22 cellular contexts compared by ENCODE assay signal in genomic region chr7:83469491-83469890, GRCh38.
DNase-seq lines count a peak whose midpoint lies in the region; ATAC-seq, FAIRE-seq and TF ChIP-seq lines count a peak whose summit lies in the region.
"Had no signal": no experiment of that assay in that cellular context is flagged by ENCODE, and none has a peak within 500 bp of the region (broad histone marks: within the 10 kb centered on the region; RNA-seq: fewer than 3 reads in every experiment).

No MANE protein-coding gene starts in this region.

- H3K4me3 ChIP-seq in astrocyte of the cerebellum (ENCODE audit: low read depth, low read length) (no peak overlapping the region), keratinocyte (ENCODE audit: control insufficient read depth in 2 of 3, extremely low read depth in 1 of 3, insufficient read depth in 2 of 3, low read depth in 1 of 3, low read length in 3 of 3) (no peak overlapping the region), lower leg skin (ENCODE audit: low read depth, poor library complexity, severe bottlenecking) (no peak overlapping the region)
- H3K4me3 ChIP-seq: lower lobe of right lung, psoas muscle, transverse colon had no signal

- no peaks in the 10 kb centered on the region for H3K79me2 ChIP-seq in keratinocyte (ENCODE audit: control insufficient read depth, insufficient read depth, low read length)

- H3K4me1 ChIP-seq in keratinocyte (ENCODE audit: control insufficient read depth, extremely low read depth, insufficient read depth, low read length), result peaks cover 15% of the 10 kb centered on the region
- H3K4me1 ChIP-seq: lower lobe of right lung, psoas muscle, transverse colon had no signal

- no peaks in the 10 kb centered on the region for H3K9me3 ChIP-seq in keratinocyte (ENCODE audit: control insufficient read depth, low read depth, low read length)
- H3K9me3 ChIP-seq: lower lobe of right lung, psoas muscle, transverse colon had no signal

- no peaks in the 10 kb centered on the region for H3K27me3 ChIP-seq in keratinocyte (ENCODE audit: control insufficient read depth, extremely low read depth, insufficient read depth, low read length)
- H3K27me3 ChIP-seq: transverse colon had no signal

- ATAC-seq in GM18858 (IDR thresholded peaks at IDR 0.05; ENCODE audit: unreplicated experiment), result no peak
- ATAC-seq: activated CD8-positive, alpha-beta T cell treated with anti-CD3 and anti-CD28 coated beads, Interleukin-2, amount 10 ng/mL, durations not matched to agents 7 days and 5 days; lower lobe of right lung; psoas muscle; Right ventricle myocardium inferior; T-cell had no signal

- H3K27ac ChIP-seq in keratinocyte (ENCODE audit: control insufficient read depth, insufficient read depth, low read length), result peak overlapping the region; percentile 26
- H3K27ac ChIP-seq: lower lobe of right lung, psoas muscle, transverse colon had no signal

- dilution Hi-C loops in keratinocyte (cut with MboI; ENCODE audit: extremely low pct_ligation_motif_present, low sequenced_read_pairs), result no loop called here

- H3K4me2 ChIP-seq in keratinocyte (ENCODE audit: control insufficient read depth, extremely low read depth, insufficient read depth, low read depth, low read length), result no peak overlapping the region

- no peaks in the 10 kb centered on the region for H4K20me1 ChIP-seq in keratinocyte (ENCODE audit: control insufficient read depth, extremely low read depth, insufficient read depth, low read length)

- TF ChIP-seq POLR2A in lower leg skin (IDR thresholded peaks at IDR 0.05) (no peak), GM12891 (IDR thresholded peaks at IDR 0.05; ENCODE audit: low read depth, low read length) (no peak)

- FAIRE-seq in keratinocyte (lab: Jason Lieb, UNC), result no peak
- no peak for FAIRE-seq in GM12891 (lab: Jason Lieb, UNC)
- FAIRE-seq: TTC549 had no signal

- 97 to 98% methylated on average over 3 of the region's 3 CpGs for WGBS in lower leg skin, 2 donors

- no peak overlapping the region for H2AFZ ChIP-seq in keratinocyte (ENCODE audit: control insufficient read depth, low read length)

- no peaks in the 10 kb centered on the region for H3K36me3 ChIP-seq in keratinocyte (ENCODE audit: control insufficient read depth in 2 of 2, extremely low read depth in 1 of 2, insufficient read depth in 2 of 2, low read length in 2 of 2)
- H3K36me3 ChIP-seq: lower lobe of right lung, transverse colon had no signal

- no peak overlapping the region for H3K9ac ChIP-seq in keratinocyte (ENCODE audit: control insufficient read depth, extremely low read depth, insufficient read depth, low read length)

- no peaks in the 10 kb centered on the region for H3K9me1 ChIP-seq in keratinocyte (ENCODE audit: control insufficient read depth, extremely low read depth, insufficient read depth, low read length)

- DNase-seq in ELR (ENCODE audit: low read depth), result peak; percentile 50
- DNase-seq in LHCN-M2 (ENCODE audit: low read depth), result peak; percentile 9
- peak; percentile 24 for DNase-seq in astrocyte of the cerebellum (ENCODE audit: low read depth)
- no peak for DNase-seq in keratinocyte (ENCODE audit: low read depth, low spot score)
- DNase-seq in lower leg skin (ENCODE audit: low spot score in 2 of 2), result no peak
- DNase-seq in GM12891 (ENCODE audit: insufficient read length, low spot score), result no peak
- no peak for DNase-seq in KBM-7
- DNase-seq: activated CD8-positive, alpha-beta T cell treated with anti-CD3 and anti-CD28 coated beads, Interleukin-2, amount 10 ng/mL, durations not matched to agents 7 days and 5 days; activated gamma-delta T cell; CD4-positive, alpha-beta T cell; lower lobe of right lung; NCI-H1048; NCI-H1930; NCI-H226; NCI-H748 treated with DMSO at 0.1 percent for 48 hours; psoas muscle; stimulated activated CD8-positive, alpha-beta memory T cell treated with anti-CD3 and anti-CD28 coated beads, Interleukin-4, amount 100 ng/mL, for 48 hours; T-cell; transverse colon had no signal

- intact Hi-C loops in lower leg skin (cut with DNase I; ENCODE audit: low total_unique reads), result no loop called here

- in situ Hi-C loops in astrocyte of the cerebellum (cut with HindIII; ENCODE audit: low sequenced_read_pairs), result no loop called here
- in situ Hi-C loops in KBM-7 (cut with MboI; ENCODE audit: low pct_unique_long_range_greater_than_20kb, low sequenced_read_pairs), result no loop called here

- TF ChIP-seq CTCF in astrocyte of the cerebellum (IDR thresholded peaks at IDR 0.05; ENCODE audit: low read depth, low read length, missing control alignments) (no peak), keratinocyte (optimal IDR thresholded peaks at IDR 0.05 in 1 of 3, IDR thresholded peaks at IDR 0.05 in 1 of 3, conservative IDR thresholded peaks at IDR 0.05 in 1 of 3; ENCODE audit: extremely low read depth in 1 of 3, insufficient read depth in 2 of 3, low read length in 3 of 3) (no peak), lower leg skin (IDR thresholded peaks at IDR 0.05) (no peak)

TF ChIP-seq in GM12891, 5 proteins besides CTCF, POLR2A, EP300 and RAD21:
- TF ChIP-seq TAF1 (IDR thresholded peaks at IDR 0.05; ENCODE audit: low read depth, low read length), result no peak
- no peak for TF ChIP-seq PAX5 (IDR thresholded peaks at IDR 0.05; ENCODE audit: insufficient read depth, low read length, severe bottlenecking)
- no peak for TF ChIP-seq POU2F2 (IDR thresholded peaks at IDR 0.05; ENCODE audit: low read depth, low read length)
- no peak for TF ChIP-seq SPI1 (IDR thresholded peaks at IDR 0.05; ENCODE audit: low read depth, low read length)
- no peak for TF ChIP-seq POLR2AphosphoS5 (IDR thresholded peaks at IDR 0.05; ENCODE audit: low read depth, low read length)
TF ChIP-seq in GM12891: peak in this region for 0.

Comparison
In these comparisons a context has a peak if more than half of its experiments do, and no peak if none do; other contexts are left out.
1. DNase-seq: peak in ELR (single experiment), LHCN-M2 (single experiment) and astrocyte of the cerebellum (single experiment); none in keratinocyte (single experiment), lower leg skin (0 of 2), GM12891 (single experiment) and KBM-7 (single experiment).